Comparison of ENCODE assay signal across 8 cellular contexts in the genomic region with DNA sequence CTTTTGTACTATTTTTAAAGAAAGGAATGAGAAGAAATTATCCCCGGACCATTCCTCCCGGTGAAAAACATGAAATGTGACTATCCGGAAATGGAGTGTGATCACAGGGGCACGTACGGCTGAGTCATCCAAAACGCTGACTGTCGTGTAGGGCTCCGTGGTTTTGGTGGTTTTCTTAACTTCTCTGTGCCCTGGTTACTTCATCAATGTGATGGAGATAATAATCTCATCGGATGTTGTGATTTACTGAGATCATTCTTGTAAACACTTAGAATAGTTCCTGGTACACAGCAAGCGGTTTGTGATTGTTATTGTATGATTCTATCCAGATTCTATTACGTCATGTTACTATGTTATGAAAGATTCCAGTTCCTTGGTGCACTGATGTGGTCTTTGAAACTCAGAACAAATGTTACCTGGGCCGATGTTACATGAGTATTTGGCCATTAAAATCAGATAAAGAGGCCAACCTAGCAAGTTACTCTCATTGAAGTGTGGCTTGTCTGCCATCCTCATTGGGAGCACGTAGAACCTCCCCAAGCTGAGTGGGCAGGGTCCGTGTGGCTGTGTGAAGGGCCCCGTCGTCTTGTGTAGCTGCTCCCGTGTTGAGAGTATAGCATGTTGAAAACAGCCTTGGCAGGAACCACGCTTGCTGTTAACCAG.
DNase-seq lines count a peak whose midpoint lies in the region; ATAC-seq and TF ChIP-seq lines count a peak whose summit lies in the region.

No MANE protein-coding gene starts in this region.

- no peak for DNase-seq in SK-N-SH
- DNase-seq in activated naive CD4-positive, alpha-beta T cell treated with anti-CD3 and anti-CD28 coated beads, Interleukin-2, amount 10 ng/mL, durations not matched to agents 7 days and 5 days: peak; percentile 84
- DNase-seq in lung microvascular endothelial cell (ENCODE audit: low read depth in 2 of 2): peak; percentile 26 to 83
- peak; percentile 39 for DNase-seq in stimulated activated naive B cell treated with anti-CD40 and anti-IgM and Interleukin-4, amounts not matched to agents 10 μg/mL and 1 μg/mL and 100 μg/mL, for 72 hours
- DNase-seq in GOT3 (lab: John Stamatoyannopoulos, UW): no peak

- no peak for TF ChIP-seq RAD21 in SK-N-SH (IDR thresholded peaks at IDR 0.05; ENCODE audit: low read length)

- H3K4me1 ChIP-seq in SK-N-SH (ENCODE audit: control insufficient read depth in 1 of 2, insufficient read depth in 2 of 2, low read depth in 1 of 2, low read length in 1 of 2): no peaks in the 10 kb centered on the region

- peak overlapping the region; percentile 25 for H3K4me3 Mint-ChIP-seq in activated naive CD4-positive, alpha-beta T cell treated with anti-CD3 and anti-CD28 coated beads, Interleukin-2, amount 10 ng/mL, durations not matched to agents 7 days and 5 days
- H3K4me3 Mint-ChIP-seq in stimulated activated naive B cell treated with anti-CD40 and anti-IgM and Interleukin-4, amounts not matched to agents 10 μg/mL and 1 μg/mL and 100 μg/mL, for 72 hours: peak overlapping the region; percentile 67 to 72

- peak in 1 of 2 experiments; percentile 88; a peak in 2 of 4 replicates for TF ChIP-seq EP300 in SK-N-SH (IDR thresholded peaks at IDR 0.05; ENCODE audit: borderline replicate concordance in 1 of 2, low read depth in 1 of 2, low read length in 1 of 2)

- no peaks in the 10 kb centered on the region for H3K36me3 ChIP-seq in SK-N-SH (replicated peaks in 1 of 2; ENCODE audit: control insufficient read depth in 1 of 2, insufficient read depth in 2 of 2, low read length in 1 of 2)

- no peak overlapping the region for H3K9ac ChIP-seq in SK-N-SH

- no peak overlapping the region for H2AFZ ChIP-seq in SK-N-SH (ENCODE audit: low read depth)

- no peak overlapping the region for H3K4me3 ChIP-seq in SK-N-SH (ENCODE audit: low read depth in 2 of 2, low read length in 1 of 2)

- H3K9me3 ChIP-seq in SK-N-SH: no peaks in the 10 kb centered on the region

- peak overlapping the region; percentile 23 to 75; a peak in 3 of 4 replicates for H3K27ac ChIP-seq in SK-N-SH (ENCODE audit: low read depth in 2 of 2, low read length in 1 of 2)

- POLR2A ChIA-PET in SK-N-SH (lab: Yijun Ruan, JAX): no interaction called here

- H3K36me3 Mint-ChIP-seq in activated naive CD4-positive, alpha-beta T cell treated with anti-CD3 and anti-CD28 coated beads, Interleukin-2, amount 10 ng/mL, durations not matched to agents 7 days and 5 days: peaks cover 6% of the 10 kb centered on the region
- H3K36me3 Mint-ChIP-seq in stimulated activated naive B cell treated with anti-CD40 and anti-IgM and Interleukin-4, amounts not matched to agents 10 μg/mL and 1 μg/mL and 100 μg/mL, for 72 hours: peaks cover 0 to 11% of the 10 kb centered on the region in 2 donors

- no peaks in the 10 kb centered on the region for H3K9me2 ChIP-seq in SK-N-SH

- no peaks in the 10 kb centered on the region for H4K20me1 ChIP-seq in SK-N-SH (ENCODE audit: insufficient read depth)

- H3K79me2 ChIP-seq in SK-N-SH (ENCODE audit: insufficient read depth): no peaks in the 10 kb centered on the region

- H3F3A ChIP-seq in SK-N-SH (replicated peaks; ENCODE audit: insufficient read depth): peaks cover 3% of the 10 kb centered on the region

- peak; percentile 86 for ATAC-seq in GM18907 (IDR thresholded peaks at IDR 0.05; ENCODE audit: unreplicated experiment)
- peak; percentile 75 for ATAC-seq in HG03139 (IDR thresholded peaks at IDR 0.05; ENCODE audit: unreplicated experiment)
- peak; percentile 92 to 96 for ATAC-seq in stimulated activated naive B cell treated with anti-CD40 and anti-IgM and Interleukin-4, amounts not matched to agents 10 μg/mL and 1 μg/mL and 100 μg/mL, for 72 hours (replicated peaks)
- no peak for ATAC-seq in HG03135 (IDR thresholded peaks at IDR 0.05; ENCODE audit: unreplicated experiment)

- no peak for TF ChIP-seq CTCF in SK-N-SH (IDR thresholded peaks at IDR 0.05)

- 47% methylated on average over 18 of the region's 18 CpGs for WGBS in SK-N-SH (ENCODE audit: low lambda C conversion rate)

- H3K27ac Mint-ChIP-seq in activated naive CD4-positive, alpha-beta T cell treated with anti-CD3 and anti-CD28 coated beads, Interleukin-2, amount 10 ng/mL, durations not matched to agents 7 days and 5 days: peak overlapping the region; percentile 86
- peak overlapping the region; percentile 91 for H3K27ac Mint-ChIP-seq in stimulated activated naive B cell treated with anti-CD40 and anti-IgM and Interleukin-4, amounts not matched to agents 10 μg/mL and 1 μg/mL and 100 μg/mL, for 72 hours

- no peaks in the 10 kb centered on the region for H3K27me3 ChIP-seq in SK-N-SH (ENCODE audit: insufficient read depth)

- H3K4me2 ChIP-seq in SK-N-SH: peak overlapping the region; percentile 26; the same call in 1 of the 2 replicates

- CTCF ChIA-PET in SK-N-SH (lab: Yijun Ruan, JAX): no interaction called here
- CTCF ChIA-PET in activated naive CD4-positive, alpha-beta T cell treated with anti-CD3 and anti-CD28 coated beads, Interleukin-2, amount 10 ng/mL, durations not matched to agents 7 days and 5 days (lab: Charles Lee): interaction anchor here (2.1 kb wide), 1 partner anchor 207 kb away, joined by 7 read pairs; no protein-coding TSS in a partner anchor

- peaks cover 8% of the 10 kb centered on the region for H3K9me3 Mint-ChIP-seq in activated naive CD4-positive, alpha-beta T cell treated with anti-CD3 and anti-CD28 coated beads, Interleukin-2, amount 10 ng/mL, durations not matched to agents 7 days and 5 days
- H3K9me3 Mint-ChIP-seq in stimulated activated naive B cell treated with anti-CD40 and anti-IgM and Interleukin-4, amounts not matched to agents 10 μg/mL and 1 μg/mL and 100 μg/mL, for 72 hours: peaks cover 0 to 3% of the 10 kb centered on the region in 2 donors

- peaks cover 22% of the 10 kb centered on the region for H3K4me1 Mint-ChIP-seq in activated naive CD4-positive, alpha-beta T cell treated with anti-CD3 and anti-CD28 coated beads, Interleukin-2, amount 10 ng/mL, durations not matched to agents 7 days and 5 days
- H3K4me1 Mint-ChIP-seq in stimulated activated naive B cell treated with anti-CD40 and anti-IgM and Interleukin-4, amounts not matched to agents 10 μg/mL and 1 μg/mL and 100 μg/mL, for 72 hours: peaks cover 46 to 80% of the 10 kb centered on the region in 2 donors

- H3K27me3 Mint-ChIP-seq in activated naive CD4-positive, alpha-beta T cell treated with anti-CD3 and anti-CD28 coated beads, Interleukin-2, amount 10 ng/mL, durations not matched to agents 7 days and 5 days: peaks cover 24% of the 10 kb centered on the region
- no peaks in the 10 kb centered on the region for H3K27me3 Mint-ChIP-seq in stimulated activated naive B cell treated with anti-CD40 and anti-IgM and Interleukin-4, amounts not matched to agents 10 μg/mL and 1 μg/mL and 100 μg/mL, for 72 hours

TF ChIP-seq in SK-N-SH, 30 proteins besides CTCF, POLR2A, EP300 and RAD21 (continues in another document):
- TF ChIP-seq POLR2AphosphoS5 (IDR thresholded peaks at IDR 0.05; ENCODE audit: low read depth, low read length): peak; percentile 34; the same call in 1 of the 2 replicates
- TF ChIP-seq, protein P1, sequence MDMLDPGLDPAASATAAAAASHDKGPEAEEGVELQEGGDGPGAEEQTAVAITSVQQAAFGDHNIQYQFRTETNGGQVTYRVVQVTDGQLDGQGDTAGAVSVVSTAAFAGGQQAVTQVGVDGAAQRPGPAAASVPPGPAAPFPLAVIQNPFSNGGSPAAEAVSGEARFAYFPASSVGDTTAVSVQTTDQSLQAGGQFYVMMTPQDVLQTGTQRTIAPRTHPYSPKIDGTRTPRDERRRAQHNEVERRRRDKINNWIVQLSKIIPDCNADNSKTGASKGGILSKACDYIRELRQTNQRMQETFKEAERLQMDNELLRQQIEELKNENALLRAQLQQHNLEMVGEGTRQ (IDR thresholded peaks at IDR 0.05; ENCODE audit: borderline replicate concordance, low read depth, low read length): no peak
- peak; percentile 96 for TF ChIP-seq RXRA (IDR thresholded peaks at IDR 0.05; ENCODE audit: borderline replicate concordance, low read depth)
- TF ChIP-seq TCF12 (IDR thresholded peaks at IDR 0.05): peak; percentile 90
- peak; percentile 54; the same call in 1 of the 2 replicates for TF ChIP-seq FOXM1 (IDR thresholded peaks at IDR 0.05; ENCODE audit: low read depth)
- peak; percentile 90 for TF ChIP-seq FOSL2 (IDR thresholded peaks at IDR 0.05; ENCODE audit: borderline replicate concordance, low read depth)
- peak; percentile 78 for TF ChIP-seq ELF1 (IDR thresholded peaks at IDR 0.05)
- TF ChIP-seq MEF2A (IDR thresholded peaks at IDR 0.05; ENCODE audit: borderline replicate concordance, low read depth): 0 out of 2 replicates have a peak, but pooled peaks have one; percentile 46
- peak; percentile 26; the same call in 1 of the 2 replicates for TF ChIP-seq REST (IDR thresholded peaks at IDR 0.05; ENCODE audit: low read depth, low read length)

Comparison
In these comparisons a context has a peak if more than half of its experiments do, and no peak if none do; other contexts are left out.
1. DNase-seq: peak in activated naive CD4-positive, alpha-beta T cell treated with anti-CD3 and anti-CD28 coated beads, Interleukin-2, amount 10 ng/mL, durations not matched to agents 7 days and 5 days (single experiment), lung microvascular endothelial cell (2 of 2) and stimulated activated naive B cell treated with anti-CD40 and anti-IgM and Interleukin-4, amounts not matched to agents 10 μg/mL and 1 μg/mL and 100 μg/mL, for 72 hours (single experiment); none in SK-N-SH (single experiment) and GOT3 (single experiment).